Comparison of ENCODE assay signal across 1 cellular context in the genomic region with DNA sequence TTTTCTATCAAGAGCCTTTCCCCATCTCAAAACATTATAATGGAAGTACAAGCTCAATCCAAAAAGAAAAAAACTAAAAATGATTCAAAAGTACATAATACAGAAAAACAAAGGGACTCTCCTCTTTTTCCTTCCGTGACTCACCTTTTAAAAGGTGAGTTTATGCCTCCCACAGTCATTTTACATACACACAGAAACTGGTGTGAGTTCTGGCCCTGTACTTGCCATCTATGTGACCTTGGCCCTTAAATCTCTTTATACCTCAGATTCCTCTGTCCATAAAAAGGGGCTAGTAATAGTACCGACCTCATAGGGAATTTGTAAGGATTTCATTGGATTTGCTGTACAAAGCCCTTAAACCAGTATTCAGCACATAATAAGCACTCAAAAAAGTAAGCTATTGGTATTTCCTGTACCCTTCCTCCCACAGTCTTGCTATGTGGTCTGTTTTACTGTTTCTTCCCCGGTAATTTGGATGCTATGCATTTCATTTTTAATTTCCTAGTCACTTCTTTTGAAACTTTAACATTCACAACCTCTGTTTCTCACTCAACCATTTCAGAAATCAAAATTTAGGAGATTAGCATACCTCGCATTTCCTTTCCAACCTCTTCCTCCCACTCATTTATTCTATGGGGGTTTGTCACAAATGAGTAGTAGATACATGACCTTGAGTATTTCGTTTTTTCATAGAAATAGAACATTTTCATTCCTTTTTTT.
TF ChIP-seq lines count a peak whose summit lies in the region.

No MANE protein-coding gene starts in this region.

TF ChIP-seq in GM12878, 131 proteins besides CTCF, POLR2A, EP300 and RAD21 (continued from another document):
- TF ChIP-seq, protein P1, sequence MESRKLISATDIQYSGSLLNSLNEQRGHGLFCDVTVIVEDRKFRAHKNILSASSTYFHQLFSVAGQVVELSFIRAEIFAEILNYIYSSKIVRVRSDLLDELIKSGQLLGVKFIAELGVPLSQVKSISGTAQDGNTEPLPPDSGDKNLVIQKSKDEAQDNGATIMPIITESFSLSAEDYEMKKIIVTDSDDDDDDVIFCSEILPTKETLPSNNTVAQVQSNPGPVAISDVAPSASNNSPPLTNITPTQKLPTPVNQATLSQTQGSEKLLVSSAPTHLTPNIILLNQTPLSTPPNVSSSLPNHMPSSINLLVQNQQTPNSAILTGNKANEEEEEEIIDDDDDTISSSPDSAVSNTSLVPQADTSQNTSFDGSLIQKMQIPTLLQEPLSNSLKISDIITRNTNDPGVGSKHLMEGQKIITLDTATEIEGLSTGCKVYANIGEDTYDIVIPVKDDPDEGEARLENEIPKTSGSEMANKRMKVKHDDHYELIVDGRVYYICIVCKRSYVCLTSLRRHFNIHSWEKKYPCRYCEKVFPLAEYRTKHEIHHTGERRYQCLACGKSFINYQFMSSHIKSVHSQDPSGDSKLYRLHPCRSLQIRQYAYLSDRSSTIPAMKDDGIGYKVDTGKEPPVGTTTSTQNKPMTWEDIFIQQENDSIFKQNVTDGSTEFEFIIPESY (IDR thresholded peaks at IDR 0.05): no peak
- no peak for TF ChIP-seq KDM1A (IDR thresholded peaks at IDR 0.05; ENCODE audit: borderline replicate concordance)
- TF ChIP-seq SMAD5 (IDR thresholded peaks at IDR 0.05; ENCODE audit: low read depth): no peak
- TF ChIP-seq IKZF2 (IDR thresholded peaks at IDR 0.05): no peak
- TF ChIP-seq RUNX3 (IDR thresholded peaks at IDR 0.05; ENCODE audit: low read length): no peak
- TF ChIP-seq, protein P2, sequence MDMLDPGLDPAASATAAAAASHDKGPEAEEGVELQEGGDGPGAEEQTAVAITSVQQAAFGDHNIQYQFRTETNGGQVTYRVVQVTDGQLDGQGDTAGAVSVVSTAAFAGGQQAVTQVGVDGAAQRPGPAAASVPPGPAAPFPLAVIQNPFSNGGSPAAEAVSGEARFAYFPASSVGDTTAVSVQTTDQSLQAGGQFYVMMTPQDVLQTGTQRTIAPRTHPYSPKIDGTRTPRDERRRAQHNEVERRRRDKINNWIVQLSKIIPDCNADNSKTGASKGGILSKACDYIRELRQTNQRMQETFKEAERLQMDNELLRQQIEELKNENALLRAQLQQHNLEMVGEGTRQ (IDR thresholded peaks at IDR 0.05; ENCODE audit: borderline replicate concordance, low read depth, low read length): no peak
- no peak for TF ChIP-seq TBL1XR1 (IDR thresholded peaks at IDR 0.05; ENCODE audit: low read depth, low read length)
- TF ChIP-seq, protein P3, sequence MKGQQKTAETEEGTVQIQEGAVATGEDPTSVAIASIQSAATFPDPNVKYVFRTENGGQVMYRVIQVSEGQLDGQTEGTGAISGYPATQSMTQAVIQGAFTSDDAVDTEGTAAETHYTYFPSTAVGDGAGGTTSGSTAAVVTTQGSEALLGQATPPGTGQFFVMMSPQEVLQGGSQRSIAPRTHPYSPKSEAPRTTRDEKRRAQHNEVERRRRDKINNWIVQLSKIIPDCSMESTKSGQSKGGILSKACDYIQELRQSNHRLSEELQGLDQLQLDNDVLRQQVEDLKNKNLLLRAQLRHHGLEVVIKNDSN (IDR thresholded peaks at IDR 0.05; ENCODE audit: borderline replicate concordance, extremely low read length, insufficient read depth, low read depth, low read length): no peak
- no peak for TF ChIP-seq NFYA (IDR thresholded peaks at IDR 0.05; ENCODE audit: borderline replicate concordance, low read depth, low read length)
- TF ChIP-seq ZSCAN29 (IDR thresholded peaks at IDR 0.05): no peak
- TF ChIP-seq EGR1 (IDR thresholded peaks at IDR 0.05; ENCODE audit: borderline replicate concordance in 1 of 2, low read depth in 2 of 2, low read length in 2 of 2): no peak
